Comparison of ENCODE assay signal across 36 cellular contexts in genomic region chr6:161348628-161348994, GRCh38.
"Had no signal": no experiment of that assay in that cellular context is flagged by ENCODE, and none has a peak within 500 bp of the region (broad histone marks: within the 10 kb centered on the region; RNA-seq: fewer than 3 reads in every experiment).

No MANE protein-coding gene starts in this region.

- DNase-seq: Karpas-422, Kasumi-1, MG63, MM.1S, MV-4-11, NCI-H1048, NCI-H1092, NCI-H1092 treated with DMSO at 0.1 percent for 48 hours, NCI-H1105, NCI-H1105 treated with DMSO at 0.1 percent for 48 hours, NCI-H1417, NCI-H1417 treated with DMSO at 0.1 percent for 48 hours, NCI-H1436, NCI-H1436 treated with DMSO at 0.1 percent for 48 hours, NCI-H146, NCI-H1694, NCI-H1694 treated with DMSO at 0.1 percent for 48 hours, NCI-H187, NCI-H187 treated with DMSO at 0.1 percent for 48 hours, NCI-H1930, NCI-H2029, NCI-H2029 treated with DMSO at 0.1 percent for 48 hours, NCI-H2081, NCI-H2081 treated with DMSO at 0.1 percent for 48 hours, NCI-H2171, NCI-H2171 treated with DMSO at 0.1 percent for 48 hours, NCI-H2227 treated with DMSO at 0.1 percent for 48 hours, NCI-H226, NCI-H345, NCI-H446, NCI-H446 treated with DMSO at 0.1 percent for 48 hours, NCI-H510A, NCI-H510A treated with DMSO at 0.1 percent for 48 hours, NCI-H524, NCI-H524 treated with DMSO at 0.1 percent for 48 hours, NCI-H526 had no signal

- H3K27me3 ChIP-seq: MG63 had no signal

- H3K36me3 ChIP-seq: MG63 had no signal

- H3K4me3 ChIP-seq: MG63 had no signal

- H3K9me3 ChIP-seq: MG63 had no signal
